Comparison of ENCODE assay signal across 21 cellular contexts in the genomic region with DNA sequence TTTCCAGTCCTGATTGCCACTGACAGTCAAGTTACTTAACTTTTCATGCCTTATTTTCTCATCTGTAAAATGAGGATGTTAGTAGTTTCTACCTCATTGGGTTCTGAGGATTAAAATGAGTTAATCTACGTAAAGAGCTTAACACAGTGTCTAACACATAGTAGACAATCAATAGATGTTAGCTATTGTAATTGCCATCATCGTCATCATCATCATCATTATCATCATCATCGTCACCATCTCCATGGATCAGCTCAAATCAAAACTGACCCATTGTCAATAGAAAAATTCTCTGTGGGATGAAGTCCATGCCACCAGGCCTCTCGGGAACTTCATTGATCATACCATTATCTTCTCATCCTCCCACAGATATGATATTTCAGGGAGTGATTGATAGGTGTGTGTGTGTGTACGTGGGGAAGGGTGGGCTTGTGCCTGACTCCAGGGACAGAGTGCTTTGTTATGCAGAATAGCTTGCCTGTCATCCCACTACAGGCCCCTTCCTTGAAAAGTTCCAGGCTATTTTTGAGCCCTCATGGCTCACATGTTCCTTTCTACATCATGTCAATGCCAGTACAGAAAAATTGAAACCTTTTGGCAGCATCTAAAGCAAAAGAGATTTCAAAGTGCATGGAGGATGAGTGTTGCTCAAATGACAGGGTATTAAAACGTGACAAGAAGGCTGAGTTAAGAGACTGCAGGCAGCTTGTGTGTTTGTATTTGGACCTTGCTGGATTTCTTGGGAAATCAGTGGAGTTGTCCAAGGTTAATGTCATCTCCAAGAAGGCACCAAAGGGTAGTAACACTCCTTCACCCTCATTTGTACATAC.
"Had no signal": no experiment of that assay in that cellular context is flagged by ENCODE, and none has a peak within 500 bp of the region (broad histone marks: within the 10 kb centered on the region; RNA-seq: fewer than 3 reads in every experiment).

No MANE protein-coding gene starts in this region.

- H3K27ac ChIP-seq: esophagus squamous epithelium, gastroesophageal sphincter, left ventricle myocardium inferior, lower lobe of right lung, right atrium auricular region, testis, tibial nerve, upper lobe of right lung had no signal

- H3K4me2 ChIP-seq: smooth muscle cell had no signal

- H3K4me1 Mint-ChIP-seq: neural crest cell had no signal

- H3K27me3 Mint-ChIP-seq: dendritic cell treated with granulocyte-macrophage colony-stimulating factor and Interleukin-4, amounts not matched to agents 40 ng/mL and 50 ng/mL, for 4 days; naive thymus-derived CD8-positive, alpha-beta T cell; stimulated activated naive CD8-positive, alpha-beta T cell treated with anti-CD3 and anti-CD28 coated beads, Interleukin-15, amount 100 ng/mL, for 72 hours had no signal

- H3K4me3 ChIP-seq: esophagus squamous epithelium, gastroesophageal sphincter, left ventricle myocardium inferior, lower lobe of right lung, right atrium auricular region, smooth muscle cell, testis, tibial nerve, upper lobe of right lung had no signal

- H3K4me1 ChIP-seq: esophagus squamous epithelium, gastroesophageal sphincter, left ventricle myocardium inferior, lower lobe of right lung, right atrium auricular region, tibial nerve, upper lobe of right lung had no signal

- H3K9me3 Mint-ChIP-seq: dendritic cell treated with granulocyte-macrophage colony-stimulating factor and Interleukin-4, amounts not matched to agents 40 ng/mL and 50 ng/mL, for 4 days; immature natural killer cell; naive thymus-derived CD8-positive, alpha-beta T cell; neural crest cell; stimulated activated effector memory CD8-positive, alpha-beta T cell treated with anti-CD3 and anti-CD28 coated beads, Interleukin-12 subunit alpha, Interleukin-12 subunit beta, amount 100 ng/mL, for 72 hours; stimulated activated naive CD8-positive, alpha-beta T cell treated with anti-CD3 and anti-CD28 coated beads, Interleukin-15, amount 100 ng/mL, for 72 hours had no signal

- H3K27me3 ChIP-seq: esophagus squamous epithelium, right atrium auricular region, testis, tibial nerve, upper lobe of right lung had no signal

- H3K27ac Mint-ChIP-seq: dendritic cell treated with granulocyte-macrophage colony-stimulating factor and Interleukin-4, amounts not matched to agents 40 ng/mL and 50 ng/mL, for 4 days; stimulated activated effector memory CD8-positive, alpha-beta T cell treated with anti-CD3 and anti-CD28 coated beads, Interleukin-12 subunit alpha, Interleukin-12 subunit beta, amount 100 ng/mL, for 72 hours had no signal

- ATAC-seq: gastroesophageal sphincter; left cardiac atrium; lower lobe of right lung; naive thymus-derived CD8-positive, alpha-beta T cell; stimulated activated effector memory CD8-positive, alpha-beta T cell treated with anti-CD3 and anti-CD28 coated beads, Interleukin-12 subunit alpha, Interleukin-12 subunit beta, amount 100 ng/mL, for 72 hours; stimulated activated naive CD8-positive, alpha-beta T cell treated with anti-CD3 and anti-CD28 coated beads, Interleukin-15, amount 100 ng/mL, for 72 hours; upper lobe of right lung had no signal

- H3K4me3 Mint-ChIP-seq: dendritic cell treated with granulocyte-macrophage colony-stimulating factor and Interleukin-4, amounts not matched to agents 40 ng/mL and 50 ng/mL, for 4 days; immature natural killer cell; naive thymus-derived CD8-positive, alpha-beta T cell; neural crest cell; stimulated activated effector memory CD8-positive, alpha-beta T cell treated with anti-CD3 and anti-CD28 coated beads, Interleukin-12 subunit alpha, Interleukin-12 subunit beta, amount 100 ng/mL, for 72 hours; stimulated activated naive CD8-positive, alpha-beta T cell treated with anti-CD3 and anti-CD28 coated beads, Interleukin-15, amount 100 ng/mL, for 72 hours had no signal

- DNase-seq: esophagus squamous epithelium; foreskin fibroblast; glutamatergic neuron; immature natural killer cell; kidney; left cardiac atrium; left ventricle myocardium inferior; lower lobe of right lung; naive thymus-derived CD8-positive, alpha-beta T cell; stimulated activated CD4-positive, alpha-beta T cell treated with anti-CD3 and anti-CD28 coated beads, Interleukin-2, amount 100 ng/mL, for 48 hours; stimulated activated CD8-positive, alpha-beta memory T cell treated with anti-CD3 and anti-CD28 coated beads, Interleukin-4, amount 100 ng/mL, for 48 hours; stimulated activated naive CD8-positive, alpha-beta T cell treated with anti-CD3 and anti-CD28 coated beads, Interleukin-15, amount 100 ng/mL, for 72 hours; testis; upper lobe of right lung had no signal
